ENCODE assay signal across 12 cellular contexts in genomic region chr9:98085955-98086354, GRCh38. TPM values are rescaled to one million over a fixed set of nuclear protein-coding genes. Genes with fewer than 3 reads are reported as not detected.
A peak's percentile ranks its signal among the peaks of the same experiment; 100 is the strongest.
DNase-seq lines count a peak whose midpoint lies in the region; ATAC-seq, FAIRE-seq and TF ChIP-seq lines count a peak whose summit lies in the region.
"Had no signal": no experiment of that assay in that cellular context is flagged by ENCODE, and none has a peak within 500 bp of the region (broad histone marks: within the 10 kb centered on the region; RNA-seq: fewer than 3 reads in every experiment).

No MANE protein-coding gene starts in this region.

- H3K4me3 ChIP-seq in HUES64 (ENCODE audit: low read length), result no peak overlapping the region
- H3K4me3 ChIP-seq in GM12878, result no peak overlapping the region
- H3K4me3 ChIP-seq in osteoblast (ENCODE audit: insufficient read depth, low read length), result no peak overlapping the region
- no peak overlapping the region for H3K4me3 ChIP-seq in lower lobe of right lung
- H3K4me3 ChIP-seq: testis had no signal

- DNase-seq in T-helper 1 cell, result no peak
- DNase-seq in GM12878 (ENCODE audit: low read depth, low spot score), result no peak
- DNase-seq in osteoblast (ENCODE audit: insufficient read length, low spot score, missing footprints), result peak; percentile 62
- no peak for DNase-seq in lower lobe of right lung
- DNase-seq in stimulated activated naive CD4-positive, alpha-beta T cell treated with Interleukin-2 at 50 U/mL for 16 hours (lab: John Stamatoyannopoulos, UW), result no peak
- DNase-seq: activated CD4-positive, alpha-beta T cell treated with anti-CD3 and anti-CD28 coated beads for 4 hours; effector CD8-positive, alpha-beta T cell; GOT3; testis had no signal

- no peaks in the 10 kb centered on the region for H3K27me3 ChIP-seq in HUES64 (ENCODE audit: insufficient read depth, low read length)
- H3K27me3 ChIP-seq in GM12878 (replicated peaks in 1 of 2; ENCODE audit: control insufficient read depth in 2 of 2, insufficient read depth in 2 of 2, low read length in 1 of 2), result no peaks in the 10 kb centered on the region
- H3K27me3 ChIP-seq in osteoblast (ENCODE audit: insufficient read depth, low read length), result no peaks in the 10 kb centered on the region
- H3K27me3 ChIP-seq in lower lobe of right lung (ENCODE audit: low read depth), result no peaks in the 10 kb centered on the region
- H3K27me3 ChIP-seq: testis had no signal

- POLR2A ChIA-PET in GM12878 (lab: Charles Lee), result no interaction called here

- no peak for TF ChIP-seq RAD21 in GM12878 (IDR thresholded peaks at IDR 0.05; ENCODE audit: insufficient read depth, low read depth, low read length)

- H3K79me2 ChIP-seq in GM12878 (ENCODE audit: control insufficient read depth, insufficient read depth, low read length) (no peaks in the 10 kb centered on the region), osteoblast (ENCODE audit: insufficient read depth, low read length) (no peaks in the 10 kb centered on the region)

- CTCF ChIA-PET in GM12878 (lab: Yijun Ruan, JAX), result interaction anchor here (0.6 kb wide), 1 partner anchor 52 kb away, joined by 3 read pairs; no protein-coding TSS in a partner anchor

- no peaks in the 10 kb centered on the region for H4K20me1 ChIP-seq in GM12878 (ENCODE audit: control insufficient read depth, insufficient read depth)
- no peaks in the 10 kb centered on the region for H4K20me1 ChIP-seq in osteoblast (ENCODE audit: insufficient read depth, low read length)

- intact Hi-C loops in GM12878 (cut with micrococcal nuclease; ENCODE audit: unreplicated experiment), result no loop called here
- intact Hi-C loops in lower lobe of right lung (cut with DNase I), result no loop called here

- WGBS in HUES64, result 71% methylated on average over 6 of the region's 6 CpGs
- 57% methylated on average over 6 of the region's 6 CpGs for WGBS in GM12878 (ENCODE audit: insufficient coverage, insufficient replicate concordance, low lambda C conversion rate, missing lambda C conversion rate)

- no peaks in the 10 kb centered on the region for H3K9me3 ChIP-seq in HUES64 (ENCODE audit: insufficient read depth, low read depth, low read length)
- no peaks in the 10 kb centered on the region for H3K9me3 ChIP-seq in GM12878 (replicated peaks; ENCODE audit: control insufficient read depth, insufficient read depth, low read length)
- H3K9me3 ChIP-seq in osteoblast (ENCODE audit: low read depth, low read length), result no peaks in the 10 kb centered on the region
- H3K9me3 ChIP-seq in lower lobe of right lung, result no peaks in the 10 kb centered on the region
- H3K9me3 ChIP-seq: testis had no signal

- no peaks in the 10 kb centered on the region for H3K27me3 Mint-ChIP-seq in T-helper 1 cell treated with Interleukin-12 subunit alpha and Interleukin-12 subunit beta and Interleukin-4 antibody, amounts not matched to agents 30 μg/mL and 1 μg/mL, for 36 hours (ENCODE audit: low read depth)

- no peak for TF ChIP-seq EP300 in GM12878 (IDR thresholded peaks at IDR 0.05; ENCODE audit: borderline replicate concordance in 1 of 2, control insufficient read depth in 1 of 2, low read depth in 2 of 2, low read length in 2 of 2)

- TF ChIP-seq POLR2A in GM12878 (IDR thresholded peaks at IDR 0.05; ENCODE audit: low read depth, low read length), result no peak; the same call in 1 of the 2 replicates

- ATAC-seq in GM12878, result peak; percentile 50
- no peak for ATAC-seq in GM21723 (IDR thresholded peaks at IDR 0.05; ENCODE audit: unreplicated experiment)
- no peak for ATAC-seq in lower lobe of right lung

- H3K4me2 ChIP-seq in GM12878 (ENCODE audit: control insufficient read depth, insufficient read depth) (no peak overlapping the region), osteoblast (ENCODE audit: insufficient read depth, low read length) (no peak overlapping the region)

- H2AFZ ChIP-seq in GM12878 (ENCODE audit: control insufficient read depth, low read depth, low read length) (no peak overlapping the region), osteoblast (ENCODE audit: low read length) (no peak overlapping the region)

- RAD21 ChIA-PET in GM12878 (lab: Charles Lee; ENCODE audit: unreplicated experiment), result interaction anchor here (0.7 to 1.4 kb wide), 4 partner anchors 11 to 46 kb away, joined by 3 to 6 read pairs (median 4); partner anchors contain the start of gene TRIM14

- H3K36me3 Mint-ChIP-seq in T-helper 1 cell treated with Interleukin-12 subunit alpha and Interleukin-12 subunit beta and Interleukin-4 antibody, amounts not matched to agents 30 μg/mL and 1 μg/mL, for 36 hours (ENCODE audit: low read depth), result peaks cover 60% of the 10 kb centered on the region

- SMC1A ChIA-PET in GM12878 (lab: Charles Lee; ENCODE audit: uncharacterized antibody, unreplicated experiment), result interaction anchor here (0.9 to 3.3 kb wide), 4 partner anchors 12 to 119 kb away, joined by 3 to 12 read pairs (median 4); no protein-coding TSS in a partner anchor

- H3K4me1 ChIP-seq in HUES64 (ENCODE audit: insufficient read depth, low read length) (peaks cover 26% of the 10 kb centered on the region), GM12878 (ENCODE audit: control insufficient read depth, insufficient read depth, low read length) (no peaks in the 10 kb centered on the region), osteoblast (ENCODE audit: insufficient read depth, low read length) (peaks cover 15% of the 10 kb centered on the region), lower lobe of right lung (peaks cover 8% of the 10 kb centered on the region)

- BruUV-seq in GM12878 (replicated peaks; lab: Mats Ljungman, UMichigan), result no TSS peak

- H3K36me3 ChIP-seq in HUES64 (ENCODE audit: insufficient read depth, low read length) (peaks cover 29% of the 10 kb centered on the region), GM12878 (ENCODE audit: control insufficient read depth in 2 of 2, insufficient read depth in 2 of 2, low read length in 1 of 2) (peaks cover 25 to 35% of the 10 kb centered on the region in 2 experiments), osteoblast (ENCODE audit: insufficient read depth, low read length) (peaks cover 27% of the 10 kb centered on the region), lower lobe of right lung (peaks cover 61% of the 10 kb centered on the region)

- H3K4me1 Mint-ChIP-seq in T-helper 1 cell treated with Interleukin-12 subunit alpha and Interleukin-12 subunit beta and Interleukin-4 antibody, amounts not matched to agents 30 μg/mL and 1 μg/mL, for 36 hours (ENCODE audit: low read depth), result peaks cover 45% of the 10 kb centered on the region

- peak overlapping the region; percentile 65 for H3K27ac Mint-ChIP-seq in T-helper 1 cell treated with Interleukin-12 subunit alpha and Interleukin-12 subunit beta and Interleukin-4 antibody, amounts not matched to agents 30 μg/mL and 1 μg/mL, for 36 hours

- H3K9me3 Mint-ChIP-seq in T-helper 1 cell treated with Interleukin-12 subunit alpha and Interleukin-12 subunit beta and Interleukin-4 antibody, amounts not matched to agents 30 μg/mL and 1 μg/mL, for 36 hours, result no peaks in the 10 kb centered on the region

- H3K27ac ChIP-seq in HUES64 (ENCODE audit: low read depth, low read length) (peak overlapping the region; percentile 53; the same call in 1 of the 2 replicates), GM12878 (ENCODE audit: control insufficient read depth, insufficient read depth) (no peak overlapping the region; the same call in 1 of the 2 replicates), osteoblast (ENCODE audit: low read depth, low read length) (no peak overlapping the region), lower lobe of right lung (no peak overlapping the region)
- H3K27ac ChIP-seq: testis had no signal

- in situ Hi-C loops in GM12878 (cut with MboI), result no loop called here

- TF ChIP-seq CTCF in GM12878 (IDR thresholded peaks at IDR 0.05 in 2 of 3, conservative IDR thresholded peaks at IDR 0.05 in 1 of 3; ENCODE audit: control insufficient read depth in 2 of 3, extremely low read depth in 1 of 3, insufficient read depth in 1 of 3, low read depth in 3 of 3, low read length in 3 of 3), result no peak
- no peak for TF ChIP-seq CTCF in osteoblast (IDR thresholded peaks at IDR 0.05; ENCODE audit: extremely low read depth, low read depth, low read length)
- TF ChIP-seq CTCF in lower lobe of right lung (IDR thresholded peaks at IDR 0.05), result no peak

- no peak for FAIRE-seq in GM12878 (lab: Jason Lieb, UNC)

- H3K9ac ChIP-seq in HUES64 (ENCODE audit: low read depth, low read length), result peak overlapping the region; percentile 35; the same call in 1 of the 2 replicates
- H3K9ac ChIP-seq in GM12878 (ENCODE audit: control insufficient read depth, insufficient read depth, low read length), result no peak overlapping the region

- H3K4me3 Mint-ChIP-seq in T-helper 1 cell treated with Interleukin-12 subunit alpha and Interleukin-12 subunit beta and Interleukin-4 antibody, amounts not matched to agents 30 μg/mL and 1 μg/mL, for 36 hours, result no peak overlapping the region

RNA-seq across cellular contexts. Expression of gene NANS, which starts 29.4 kb away (rescaled TPM):
- 50.1 TPM for polyA plus RNA-seq in HUES64 (2013, experiment 1 of 2)
- 53.4 TPM for polyA plus RNA-seq in HUES64 (2013, experiment 2 of 2)
- 28.4 and 33.0 TPM in 2 replicates for total RNA-seq in GM12878 (2013; cell fraction: nucleolus; rRNA removed)
- total RNA-seq in GM12878 (2014; rRNA removed) (64.8 and 68.3 TPM in 2 replicates), GM12878 (2014; rRNA removed; fragmentation: Illumina TruSeq; extraction: Trizol) (52.3 and 55.5 TPM in 2 replicates), GM12878 (2021) (47.8 and 49.1 TPM in 2 replicates), osteoblast (56.1 and 56.6 TPM in 2 replicates), lower lobe of right lung (61.9 TPM)
- polyA plus RNA-seq in GM12878 (2011; ENCODE audit: low read depth), result 55.9 TPM
- polyA plus RNA-seq in GM12878 (2011; rRNA removed) (37.9 and 44.6 TPM in 2 replicates), GM12878 (2014; fragmentation: Illumina TruSeq; extraction: Trizol) (47.8 and 48.8 TPM in 2 replicates), GM12878 (2014; fragmentation: Nextera tagmentation; extraction: Ambion mirVana) (10 to 100 TPM; 21.0 to 26.1 TPM), GM12878 (2014; rRNA removed) (55.6 and 56.5 TPM in 2 replicates), GM12878 (2016; fragmentation: Nextera tagmentation; extraction: Ambion mirVana) (100 to 1,000 TPM; 109 to 126 TPM)
- 51.9 and 54.2 TPM in 2 replicates for polyA plus RNA-seq in GM12878 (2011; cell fraction: cytosol; rRNA removed)
- polyA plus RNA-seq in GM12878 (2011; cell fraction: nucleus; rRNA removed), result 23.3 and 29.3 TPM in 2 replicates
- polyA plus RNA-seq in GM12878 (2012), result 56.9 and 74.3 TPM in 2 replicates
- polyA minus RNA-seq in GM12878 (2011; rRNA and poly(A)+ RNA removed), result 31.5 and 44.8 TPM in 2 replicates
- polyA minus RNA-seq in GM12878 (2011; cell fraction: cytosol; rRNA and poly(A)+ RNA removed), result 9.8 and 10.0 TPM in 2 replicates
- polyA minus RNA-seq in GM12878 (2011; cell fraction: nucleus; rRNA and poly(A)+ RNA removed), result 10.2 and 27.1 TPM in 2 replicates

RNA-seq across cellular contexts. Expression of gene TRIM14, which starts 33.1 kb away (rescaled TPM):
- polyA plus RNA-seq in HUES64 (2013, experiment 1 of 2), result 11.3 TPM
- polyA plus RNA-seq in HUES64 (2013, experiment 2 of 2), result 12.0 TPM
- 36.1 and 40.9 TPM in 2 replicates for total RNA-seq in GM12878 (2013; cell fraction: nucleolus; rRNA removed)
- total RNA-seq in GM12878 (2014; rRNA removed) (25.1 and 25.2 TPM in 2 replicates), GM12878 (2014; rRNA removed; fragmentation: Illumina TruSeq; extraction: Trizol) (20.3 and 21.2 TPM in 2 replicates), GM12878 (2021) (53.3 and 54.4 TPM in 2 replicates), osteoblast (0.59 and 1.1 TPM in 2 replicates), lower lobe of right lung (82.5 TPM)
- 15.8 TPM for polyA plus RNA-seq in GM12878 (2011; ENCODE audit: low read depth)
- polyA plus RNA-seq in GM12878 (2011; rRNA removed) (25.9 and 32.7 TPM in 2 replicates), GM12878 (2014; fragmentation: Illumina TruSeq; extraction: Trizol) (42.4 and 42.6 TPM in 2 replicates), GM12878 (2014; fragmentation: Nextera tagmentation; extraction: Ambion mirVana) (10 to 100 TPM in 1 of 2 experiments, 1 to 10 TPM in 1; 8.6 to 10.2 TPM), GM12878 (2014; rRNA removed) (39.6 and 39.7 TPM in 2 replicates), GM12878 (2016; fragmentation: Nextera tagmentation; extraction: Ambion mirVana) (10 to 100 TPM; 38.7 to 41.2 TPM)
- polyA plus RNA-seq in GM12878 (2011; cell fraction: cytosol; rRNA removed), result 31.9 and 34.9 TPM in 2 replicates
- polyA plus RNA-seq in GM12878 (2011; cell fraction: nucleus; rRNA removed), result 37.5 and 42.1 TPM in 2 replicates
- polyA plus RNA-seq in GM12878 (2012), result 20.1 and 25.2 TPM in 2 replicates
- 19.4 and 22.8 TPM in 2 replicates for polyA minus RNA-seq in GM12878 (2011; rRNA and poly(A)+ RNA removed)
- 12.7 and 13.5 TPM in 2 replicates for polyA minus RNA-seq in GM12878 (2011; cell fraction: cytosol; rRNA and poly(A)+ RNA removed)
- polyA minus RNA-seq in GM12878 (2011; cell fraction: nucleus; rRNA and poly(A)+ RNA removed), result 9.3 and 16.3 TPM in 2 replicates

Comparison
In these comparisons a context has a peak if more than half of its experiments do, and no peak if none do; other contexts are left out.
1. RNA of gene TRIM14, which starts 33.1 kb away (total RNA-seq): 82.5 TPM in lower lobe of right lung (single experiment) and 20.3 to 54.4 TPM in GM12878; 0.59 to 1.1 TPM in osteoblast; every median in the first group is over 10 times any median in the second.